ENCODE assay signal across 8 cellular contexts in the genomic region with DNA sequence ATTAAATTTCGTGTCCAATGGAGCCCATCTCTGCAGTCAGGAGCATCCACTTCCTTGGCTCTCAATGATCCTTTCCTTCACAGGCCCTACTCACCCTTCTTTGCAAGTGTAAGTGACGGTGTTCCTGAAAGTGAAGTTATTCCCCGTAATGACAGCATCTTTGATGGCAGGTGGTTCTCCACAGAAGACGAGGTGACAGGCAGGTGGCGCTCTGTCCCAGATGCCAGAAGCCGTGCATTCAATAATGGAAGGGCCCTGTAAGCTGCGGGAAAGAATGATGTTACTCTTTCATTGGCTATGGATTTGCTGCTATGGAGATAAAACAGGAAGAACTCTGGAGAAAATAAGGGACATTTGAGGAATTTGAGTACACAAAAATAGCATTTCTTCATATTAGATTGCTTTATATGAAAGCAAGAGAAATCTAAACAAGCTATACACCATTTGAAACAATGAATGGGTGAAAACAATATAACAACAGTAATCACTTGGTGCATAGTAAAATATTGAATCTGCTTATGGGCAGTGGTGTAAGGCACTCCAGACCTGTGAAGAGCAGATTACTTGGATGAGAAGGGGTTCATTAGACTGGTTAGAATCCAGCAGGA.
A peak's percentile ranks its signal among the peaks of the same experiment; 100 is the strongest.
DNase-seq lines count a peak whose midpoint lies in the region; ATAC-seq and TF ChIP-seq lines count a peak whose summit lies in the region.

No MANE protein-coding gene starts in this region.

- BruUV-seq in HCT116 (replicated peaks; lab: Mats Ljungman, UMichigan), result no TSS peak

- H3K4me1 ChIP-seq in HCT116 (ENCODE audit: control insufficient read depth in 1 of 2, insufficient read depth in 2 of 2, low read length in 2 of 2), result no peaks in the 10 kb centered on the region

- H3K27me3 ChIP-seq in HCT116 (ENCODE audit: insufficient read depth, low read length), result no peaks in the 10 kb centered on the region

- RAD21 ChIA-PET in HCT116 (lab: Charles Lee; ENCODE audit: low non-redundant PET in 1 of 2, low total read pairs in 2 of 2, uncharacterized antibody in 2 of 2, unreplicated experiment in 2 of 2), result interaction anchor here (0.8 to 1.7 kb wide), 2 partner anchors 196 kb away, joined by 6 to 7 read pairs; no protein-coding TSS in a partner anchor

- peak overlapping the region; percentile 85 for H2AFZ ChIP-seq in HCT116 (ENCODE audit: low read depth, low read length, poor library complexity, severe bottlenecking)

- H3K4me3 ChIP-seq in HCT116 (replicated peaks in 1 of 2; ENCODE audit: low read depth in 1 of 2, low read length in 2 of 2), result no peak overlapping the region

- DNase-seq in SHP77 (lab: John Stamatoyannopoulos, UW) (peak; percentile 18 to 26), SHP77 treated with DMSO at 0.1 percent for 48 hours (lab: John Stamatoyannopoulos, UW) (no peak), HCT116 (ENCODE audit: low read depth, low spot score) (peak; percentile 42), NCI-H526 treated with DMSO at 0.1 percent for 48 hours (lab: John Stamatoyannopoulos, UW) (peak; percentile 28), cerebellar cortex (ENCODE audit: low spot score) (peak; percentile 68), medulla oblongata (ENCODE audit: extremely low spot score) (peak; percentile 34), NCI-H1436 treated with DMSO at 0.1 percent for 48 hours (lab: John Stamatoyannopoulos, UW) (no peak)

- no peaks in the 10 kb centered on the region for H3K79me2 ChIP-seq in HCT116 (ENCODE audit: insufficient read depth, low read length)

- no peaks in the 10 kb centered on the region for H3K9me2 ChIP-seq in HCT116 (ENCODE audit: insufficient read depth)

- H3K36me3 ChIP-seq in HCT116 (ENCODE audit: control insufficient read depth in 1 of 2, insufficient read depth in 2 of 2, low read length in 2 of 2), result no peaks in the 10 kb centered on the region

- H4K20me1 ChIP-seq in HCT116 (ENCODE audit: insufficient read depth), result no peaks in the 10 kb centered on the region

- H3K27ac ChIP-seq in HCT116 (ENCODE audit: low read depth, low read length), result no peak overlapping the region

- ATAC-seq in HCT116 (peak; percentile 96), HG03039 (IDR thresholded peaks at IDR 0.05; ENCODE audit: unreplicated experiment) (no peak)

- intact Hi-C loops in HCT116 (cut with micrococcal nuclease), result loop anchor here (2.0 kb wide), 2 partner anchors 195 to 245 kb away; no protein-coding TSS in a partner anchor

- H3K4me2 ChIP-seq in HCT116 (ENCODE audit: low read length), result no peak overlapping the region

- TF ChIP-seq RAD21 in HCT116 (IDR thresholded peaks at IDR 0.05; ENCODE audit: low read depth), result peak; percentile 67

- TF ChIP-seq CTCF in HCT116 (IDR thresholded peaks at IDR 0.05 in 2 of 3, conservative IDR thresholded peaks at IDR 0.05 in 1 of 3; ENCODE audit: borderline replicate concordance in 1 of 3, insufficient read depth in 1 of 3, low read depth in 2 of 3, low read length in 2 of 3), result peak; percentile 54 to 83 (median 71); a peak in 5 of 6 replicates

- CTCF ChIA-PET in HCT116 (lab: Charles Lee), result interaction anchor here (0.6 to 2.2 kb wide), 13 partner anchors 9 to 872 kb away, joined by 3 to 27 read pairs (median 3); a partner anchor contains a TSS

- H3K9ac ChIP-seq in HCT116 (ENCODE audit: low read length), result no peak overlapping the region

- TF ChIP-seq POLR2A in HCT116 (IDR thresholded peaks at IDR 0.05; ENCODE audit: borderline replicate concordance, extremely low read depth, insufficient read depth, insufficient read length), result no peak

- no peaks in the 10 kb centered on the region for H3K9me3 ChIP-seq in HCT116 (ENCODE audit: control insufficient read depth in 1 of 2, insufficient read depth in 1 of 2, low read depth in 1 of 2, low read length in 2 of 2)

- POLR2A ChIA-PET in HCT116 (lab: Charles Lee), result interaction anchor here (0.8 kb wide), 1 partner anchor 30 kb away, joined by 3 read pairs; no protein-coding TSS in a partner anchor

TF ChIP-seq in HCT116, 20 proteins besides CTCF, POLR2A, EP300 and RAD21:
- TF ChIP-seq TCF7L2 (IDR thresholded peaks at IDR 0.05; ENCODE audit: borderline replicate concordance, extremely low read depth, insufficient read depth, insufficient read length), result no peak
- 0 out of 2 replicates have a peak, but pooled peaks have one; percentile 21 for TF ChIP-seq CBX3 (IDR thresholded peaks at IDR 0.05; ENCODE audit: low read depth)
- TF ChIP-seq YY1 (IDR thresholded peaks at IDR 0.05; ENCODE audit: extremely low read depth, insufficient replicate concordance, low read depth, low read length), result peak; percentile 55

Comparison
In these comparisons a context has a peak if more than half of its experiments do, and no peak if none do; other contexts are left out.
1. DNase-seq: peak in SHP77 (2 of 2), HCT116 (single experiment), NCI-H526 treated with DMSO at 0.1 percent for 48 hours (single experiment), cerebellar cortex (single experiment) and medulla oblongata (single experiment); none in SHP77 treated with DMSO at 0.1 percent for 48 hours (single experiment) and NCI-H1436 treated with DMSO at 0.1 percent for 48 hours (single experiment).